ENCODE assay signal across 11 cellular contexts in the genomic region with DNA sequence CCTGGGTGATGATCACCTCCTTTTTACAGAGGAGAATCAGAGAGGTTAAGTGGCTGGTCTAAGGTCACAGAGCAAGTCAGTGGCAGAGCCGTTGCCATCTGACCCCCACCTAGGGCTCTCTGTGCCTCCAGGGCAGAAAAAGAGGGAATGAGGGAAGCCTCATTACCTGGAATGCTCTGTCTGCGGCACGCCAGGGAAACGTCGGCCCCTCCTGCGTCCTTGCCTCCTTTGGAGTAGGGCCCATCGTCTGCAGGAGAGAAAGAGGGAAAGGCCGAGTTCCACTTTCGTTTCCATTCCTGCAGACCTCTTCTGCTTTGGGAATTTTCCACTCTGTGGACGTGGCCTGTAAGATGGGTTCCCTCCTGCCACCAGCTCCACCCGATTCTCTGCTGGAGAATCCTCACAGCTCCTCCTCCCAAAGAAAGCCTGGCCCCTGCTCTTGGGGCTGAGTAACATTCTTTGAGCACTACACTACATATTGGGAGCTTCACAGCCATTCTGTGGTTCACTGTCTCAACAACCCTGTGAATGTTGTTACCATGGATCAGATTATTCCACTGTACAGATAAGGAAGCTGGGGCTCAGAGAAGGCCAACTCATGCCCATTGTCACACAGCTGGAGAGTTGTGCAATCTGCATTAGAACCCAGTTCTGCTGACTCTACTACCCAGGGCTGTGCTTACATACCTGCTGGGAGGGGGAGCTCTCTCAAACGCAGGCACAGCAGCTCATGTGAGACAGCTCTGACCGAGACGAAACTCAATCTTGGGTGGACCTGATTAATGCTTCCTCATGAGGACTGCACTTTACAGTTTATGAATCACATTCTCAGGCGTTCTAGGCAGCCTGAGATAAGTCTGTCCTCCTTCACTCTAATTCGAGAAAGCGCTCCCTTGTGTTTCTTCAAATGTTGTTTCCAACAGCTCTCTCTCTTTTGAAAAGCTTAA. TPM values are rescaled to one million over a fixed set of nuclear protein-coding genes. Genes with fewer than 3 reads are reported as not detected.
DNase-seq lines count a peak whose midpoint lies in the region; ATAC-seq lines count a peak whose summit lies in the region.
"Had no signal": no experiment of that assay in that cellular context is flagged by ENCODE, and none has a peak within 500 bp of the region (broad histone marks: within the 10 kb centered on the region; RNA-seq: fewer than 3 reads in every experiment).

No MANE protein-coding gene starts in this region.

- peaks cover 14% of the 10 kb centered on the region for H3K27me3 Mint-ChIP-seq in activated CD4-positive, alpha-beta T cell treated with anti-CD3 and anti-CD28 coated beads, Interleukin-2, amount 10 ng/mL, durations not matched to agents 24 days and 14 days
- peaks cover 13% of the 10 kb centered on the region for H3K27me3 Mint-ChIP-seq in activated T-helper 1 cell treated with anti-CD3 and anti-CD28 coated beads, Interleukin-12 subunit alpha, Interleukin-12 subunit beta, Interleukin-2, Interleukin-4 antibody, amounts not matched to agents 30 ng/mL and 10 ng/mL and 1 ng/mL, durations not matched to agents 14 hours and 24 hours and 36 hours (ENCODE audit: insufficient read depth)

- H3K9me3 Mint-ChIP-seq in activated CD4-positive, alpha-beta T cell treated with anti-CD3 and anti-CD28 coated beads, Interleukin-2, amount 10 ng/mL, durations not matched to agents 24 days and 14 days, result no peaks in the 10 kb centered on the region
- H3K9me3 Mint-ChIP-seq in activated T-helper 1 cell treated with anti-CD3 and anti-CD28 coated beads, Interleukin-12 subunit alpha, Interleukin-12 subunit beta, Interleukin-2, Interleukin-4 antibody, amounts not matched to agents 30 ng/mL and 10 ng/mL and 1 ng/mL, durations not matched to agents 14 hours and 24 hours and 36 hours, result no peaks in the 10 kb centered on the region

- intact Hi-C loops in activated CD4-positive, alpha-beta T cell treated with anti-CD3 and anti-CD28 coated beads, Interleukin-2, amount 10 ng/mL, durations not matched to agents 24 days and 14 days (cut with micrococcal nuclease), result no loop called here
- intact Hi-C loops in activated T-helper 1 cell treated with anti-CD3 and anti-CD28 coated beads, Interleukin-12 subunit alpha, Interleukin-12 subunit beta, Interleukin-2, Interleukin-4 antibody, amounts not matched to agents 30 ng/mL and 10 ng/mL and 1 ng/mL, durations not matched to agents 14 hours and 24 hours and 36 hours (cut with micrococcal nuclease), result no loop called here

- H3K4me3 Mint-ChIP-seq in activated CD4-positive, alpha-beta T cell treated with anti-CD3 and anti-CD28 coated beads, Interleukin-2, amount 10 ng/mL, durations not matched to agents 24 days and 14 days, result no peak overlapping the region
- no peak overlapping the region for H3K4me3 Mint-ChIP-seq in activated T-helper 1 cell treated with anti-CD3 and anti-CD28 coated beads, Interleukin-12 subunit alpha, Interleukin-12 subunit beta, Interleukin-2, Interleukin-4 antibody, amounts not matched to agents 30 ng/mL and 10 ng/mL and 1 ng/mL, durations not matched to agents 14 hours and 24 hours and 36 hours

- no peaks in the 10 kb centered on the region for H3K4me1 Mint-ChIP-seq in activated CD4-positive, alpha-beta T cell treated with anti-CD3 and anti-CD28 coated beads, Interleukin-2, amount 10 ng/mL, durations not matched to agents 24 days and 14 days
- H3K4me1 Mint-ChIP-seq in activated T-helper 1 cell treated with anti-CD3 and anti-CD28 coated beads, Interleukin-12 subunit alpha, Interleukin-12 subunit beta, Interleukin-2, Interleukin-4 antibody, amounts not matched to agents 30 ng/mL and 10 ng/mL and 1 ng/mL, durations not matched to agents 14 hours and 24 hours and 36 hours (ENCODE audit: low read depth), result no peaks in the 10 kb centered on the region

- no peaks in the 10 kb centered on the region for H3K36me3 Mint-ChIP-seq in activated CD4-positive, alpha-beta T cell treated with anti-CD3 and anti-CD28 coated beads, Interleukin-2, amount 10 ng/mL, durations not matched to agents 24 days and 14 days (ENCODE audit: low read depth)
- H3K36me3 Mint-ChIP-seq in activated T-helper 1 cell treated with anti-CD3 and anti-CD28 coated beads, Interleukin-12 subunit alpha, Interleukin-12 subunit beta, Interleukin-2, Interleukin-4 antibody, amounts not matched to agents 30 ng/mL and 10 ng/mL and 1 ng/mL, durations not matched to agents 14 hours and 24 hours and 36 hours (ENCODE audit: low read depth), result no peaks in the 10 kb centered on the region

- peak; percentile 14 for DNase-seq in activated CD4-positive, alpha-beta T cell treated with anti-CD3 and anti-CD28 coated beads for 48 hours
- no peak for DNase-seq in activated CD4-positive, alpha-beta T cell treated with anti-CD3 and anti-CD28 coated beads, Interleukin-2, amount 10 ng/mL, durations not matched to agents 24 days and 14 days
- DNase-seq in amniotic epithelial cell (ENCODE audit: low read depth) (peak; percentile 77), iris pigment epithelial cell (ENCODE audit: low read depth) (peak; percentile 55), stromal cell of bone marrow (ENCODE audit: low read depth) (peak; percentile 56), COLO829 (ENCODE audit: low spot score) (no peak)
- no peak for DNase-seq in activated T-helper 1 cell treated with anti-CD3 and anti-CD28 coated beads, Interleukin-12 subunit alpha, Interleukin-12 subunit beta, Interleukin-2, Interleukin-4 antibody, amounts not matched to agents 30 ng/mL and 10 ng/mL and 1 ng/mL, durations not matched to agents 14 hours and 24 hours and 36 hours (ENCODE audit: low spot score)
- DNase-seq: activated CD8-positive, alpha-beta memory T cell treated with anti-CD3 and anti-CD28 coated beads for 24 hours; AML-193; NCI-H146 had no signal

- no peak overlapping the region for H3K27ac Mint-ChIP-seq in activated CD4-positive, alpha-beta T cell treated with anti-CD3 and anti-CD28 coated beads, Interleukin-2, amount 10 ng/mL, durations not matched to agents 24 days and 14 days
- H3K27ac Mint-ChIP-seq in activated T-helper 1 cell treated with anti-CD3 and anti-CD28 coated beads, Interleukin-12 subunit alpha, Interleukin-12 subunit beta, Interleukin-2, Interleukin-4 antibody, amounts not matched to agents 30 ng/mL and 10 ng/mL and 1 ng/mL, durations not matched to agents 14 hours and 24 hours and 36 hours, result no peak overlapping the region

- ATAC-seq in GM19035 (IDR thresholded peaks at IDR 0.05; ENCODE audit: unreplicated experiment), result no peak

RNA-seq across cellular contexts. Expression of gene GRIP2, which starts 14.2 kb away (rescaled TPM):
- total RNA-seq in activated CD4-positive, alpha-beta T cell treated with anti-CD3 and anti-CD28 coated beads, Interleukin-2, amount 10 ng/mL, durations not matched to agents 24 days and 14 days, result not detected in 2 replicates
- not detected in 2 replicates for total RNA-seq in activated T-helper 1 cell treated with anti-CD3 and anti-CD28 coated beads, Interleukin-12 subunit alpha, Interleukin-12 subunit beta, Interleukin-2, Interleukin-4 antibody, amounts not matched to agents 30 ng/mL and 10 ng/mL and 1 ng/mL, durations not matched to agents 14 hours and 24 hours and 36 hours

Comparison
In these comparisons a context has a peak if more than half of its experiments do, and no peak if none do; other contexts are left out.
1. DNase-seq: peak in activated CD4-positive, alpha-beta T cell treated with anti-CD3 and anti-CD28 coated beads for 48 hours (single experiment), amniotic epithelial cell (single experiment), iris pigment epithelial cell (single experiment) and stromal cell of bone marrow (single experiment); none in activated CD4-positive, alpha-beta T cell treated with anti-CD3 and anti-CD28 coated beads, Interleukin-2, amount 10 ng/mL, durations not matched to agents 24 days and 14 days (single experiment), activated T-helper 1 cell treated with anti-CD3 and anti-CD28 coated beads, Interleukin-12 subunit alpha, Interleukin-12 subunit beta, Interleukin-2, Interleukin-4 antibody, amounts not matched to agents 30 ng/mL and 10 ng/mL and 1 ng/mL, durations not matched to agents 14 hours and 24 hours and 36 hours (single experiment) and COLO829 (single experiment).